ENCODE assay signal across 14 cellular contexts in the genomic region with DNA sequence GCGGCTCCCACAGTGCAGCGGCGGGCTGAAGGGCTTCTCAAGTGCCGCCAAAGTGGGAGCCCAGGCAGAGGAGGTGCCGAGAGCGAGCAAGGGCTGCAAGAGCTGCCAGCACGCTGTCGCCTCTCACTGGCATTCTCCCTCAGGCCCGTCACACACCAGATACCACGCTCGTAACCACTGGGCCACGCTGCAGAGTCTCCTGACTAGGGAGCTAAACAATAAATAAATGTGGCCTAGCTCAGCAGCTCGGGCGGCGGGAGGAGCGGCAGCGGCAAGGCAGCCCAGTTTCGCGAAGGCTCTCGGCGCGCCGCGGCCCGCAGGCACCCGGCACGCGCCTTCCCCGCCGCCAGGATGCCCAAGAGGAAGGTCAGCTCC. TPM values are rescaled to one million over a fixed set of nuclear protein-coding genes. Genes with fewer than 3 reads are reported as not detected.
DNase-seq lines count a peak whose midpoint lies in the region; ATAC-seq and TF ChIP-seq lines count a peak whose summit lies in the region.
"Had no signal": no experiment of that assay in that cellular context is flagged by ENCODE, and none has a peak within 500 bp of the region (broad histone marks: within the 10 kb centered on the region; RNA-seq: fewer than 3 reads in every experiment).

No MANE protein-coding gene starts in this region.

- peaks cover 6% of the 10 kb centered on the region for H3F3A ChIP-seq in smooth muscle cell (ENCODE audit: low read depth)

- H3K79me2 ChIP-seq in smooth muscle cell (ENCODE audit: low read depth): no peaks in the 10 kb centered on the region

- no peak for TF ChIP-seq CTCF in chondrocyte (IDR thresholded peaks at IDR 0.05)
- no peak for TF ChIP-seq CTCF in smooth muscle cell (IDR thresholded peaks at IDR 0.05; ENCODE audit: borderline replicate concordance, insufficient read depth, poor library complexity, severe bottlenecking)

- H3K27me3 ChIP-seq in smooth muscle cell (ENCODE audit: low read depth): peaks cover 14% of the 10 kb centered on the region

- no peak overlapping the region for H3K9ac ChIP-seq in smooth muscle cell (ENCODE audit: low read depth)
- H3K9ac ChIP-seq: BLaER1 treated with 17β-estradiol and CSF1 and Interleukin-3, amounts not matched to agents 10 nM and 100 nM had no signal

- DNase-seq in ELF-1 (ENCODE audit: low read depth, low spot score) (peak; percentile 79), chondrocyte (ENCODE audit: low spot score) (no peak), islet precursor cell (peak; percentile 83), smooth muscle cell (lab: John Stamatoyannopoulos, UW; ENCODE audit: unreplicated experiment) (no peak), superior temporal gyrus (ENCODE audit: extremely low spot score) (no peak)
- DNase-seq in stimulated activated CD8-positive, alpha-beta memory T cell treated with anti-CD3 and anti-CD28 coated beads, Interleukin-4, amount 100 ng/mL, for 48 hours: no peak
- DNase-seq: EL, HCEC 1CT, NCI-H146, PC-3 had no signal

- no peaks in the 10 kb centered on the region for H4K20me1 ChIP-seq in smooth muscle cell (ENCODE audit: low read depth)
- H4K20me1 ChIP-seq: BLaER1 treated with 17β-estradiol and CSF1 and Interleukin-3, amounts not matched to agents 10 nM and 100 nM had no signal

- H3K9me3 Mint-ChIP-seq in chondrocyte (ENCODE audit: low read depth): no peaks in the 10 kb centered on the region

- H3K4me3 Mint-ChIP-seq in chondrocyte (ENCODE audit: unreplicated experiment): peak overlapping the region; percentile 48

- H3K27ac ChIP-seq in smooth muscle cell (ENCODE audit: low read depth): no peak overlapping the region
- H3K27ac ChIP-seq: BLaER1 treated with 17β-estradiol and CSF1 and Interleukin-3, amounts not matched to agents 10 nM and 100 nM; SJSA1 had no signal

- H3K36me3 Mint-ChIP-seq in chondrocyte (ENCODE audit: low read depth): no peaks in the 10 kb centered on the region

- 40% methylated on average over 30 of the region's 30 CpGs for WGBS in smooth muscle cell (ENCODE audit: low lambda C conversion rate)

- peaks cover 10% of the 10 kb centered on the region for H3K4me1 Mint-ChIP-seq in chondrocyte (ENCODE audit: low read depth)

- peak overlapping the region; percentile 85 for H3K4me2 ChIP-seq in smooth muscle cell
- H3K4me2 ChIP-seq: BLaER1 treated with 17β-estradiol and CSF1 and Interleukin-3, amounts not matched to agents 10 nM and 100 nM had no signal

- H3K9me3 ChIP-seq in smooth muscle cell (replicated peaks; ENCODE audit: low read depth): no peaks in the 10 kb centered on the region
- H3K9me3 ChIP-seq: SJSA1 had no signal

- peaks cover 10% of the 10 kb centered on the region for H3K27me3 Mint-ChIP-seq in chondrocyte (ENCODE audit: low read depth)

- peak overlapping the region; percentile 44 for H3K4me3 ChIP-seq in smooth muscle cell
- H3K4me3 ChIP-seq: BLaER1 treated with 17β-estradiol and CSF1 and Interleukin-3, amounts not matched to agents 10 nM and 100 nM; SJSA1 had no signal

- H3K4me1 ChIP-seq in smooth muscle cell (ENCODE audit: low read depth): peaks cover 14% of the 10 kb centered on the region

- peak overlapping the region; percentile 81 for H2AFZ ChIP-seq in smooth muscle cell (ENCODE audit: low read depth)

- no peak overlapping the region for H3K27ac Mint-ChIP-seq in chondrocyte (ENCODE audit: unreplicated experiment)

- ATAC-seq in HG02884 (IDR thresholded peaks at IDR 0.05; ENCODE audit: unreplicated experiment) (no peak), GM18861 (IDR thresholded peaks at IDR 0.05; ENCODE audit: unreplicated experiment) (no peak)
- ATAC-seq: PC-3 had no signal

- H3K36me3 ChIP-seq in smooth muscle cell (ENCODE audit: low read depth): no peaks in the 10 kb centered on the region
- H3K36me3 ChIP-seq: BLaER1 treated with 17β-estradiol and CSF1 and Interleukin-3, amounts not matched to agents 10 nM and 100 nM; SJSA1 had no signal

RNA-seq across cellular contexts. Expression of gene FAM174B, which starts 55.9 kb away (rescaled TPM):
- total RNA-seq in chondrocyte (11.0 to 24.0 TPM (median 21.9 TPM) in 3 replicates), smooth muscle cell (2.1 and 4.4 TPM in 2 replicates)
- 2.0 and 4.6 TPM in 2 replicates for polyA plus RNA-seq in smooth muscle cell

Comparison
In these comparisons a context has a peak if more than half of its experiments do, and no peak if none do; other contexts are left out.
1. DNase-seq: peak in ELF-1 (single experiment) and islet precursor cell (single experiment); none in chondrocyte (single experiment), smooth muscle cell (single experiment), superior temporal gyrus (single experiment) and stimulated activated CD8-positive, alpha-beta memory T cell treated with anti-CD3 and anti-CD28 coated beads, Interleukin-4, amount 100 ng/mL, for 48 hours (single experiment).